In the genomic region with DNA sequence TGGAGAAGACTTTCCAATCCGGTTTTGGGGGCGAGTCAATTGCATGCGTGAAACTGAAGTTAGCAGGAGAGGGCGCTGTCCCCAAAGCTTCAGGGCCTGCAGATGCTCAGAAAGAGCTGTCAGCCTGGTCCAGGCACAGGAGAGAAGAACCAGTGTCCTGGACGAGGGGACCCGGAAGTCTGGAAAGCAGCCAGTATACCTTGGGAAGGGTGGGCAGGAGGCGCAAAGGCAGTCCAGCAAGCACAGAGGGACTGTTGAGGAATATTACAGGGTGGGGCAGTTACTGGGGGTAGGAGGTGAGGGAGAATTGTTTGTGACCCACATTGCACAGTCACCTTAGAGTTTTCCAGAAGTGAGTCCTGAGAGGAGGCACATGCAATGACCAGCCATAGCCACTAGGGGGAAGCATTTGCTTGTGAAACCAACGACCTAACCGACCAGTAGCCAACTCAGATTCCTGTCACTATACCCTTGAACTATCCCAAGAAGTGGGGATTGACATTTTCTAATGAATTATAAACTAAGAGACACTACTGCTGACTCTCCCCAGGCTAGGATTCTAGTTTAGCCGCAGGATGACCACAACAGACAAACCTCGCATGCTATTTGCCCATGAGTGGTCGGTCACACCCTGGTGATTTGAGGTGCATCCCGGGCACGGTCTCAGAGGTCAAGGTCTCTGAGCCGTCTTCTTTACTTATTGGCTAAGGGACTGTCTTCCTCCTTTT, we compare ENCODE assay signal across 1 cellular context.
A peak's percentile ranks its signal among the peaks of the same experiment; 100 is the strongest.
TF ChIP-seq lines count a peak whose summit lies in the region.

No MANE protein-coding gene starts in this region.

TF ChIP-seq in HepG2, 621 proteins besides CTCF, POLR2A, EP300 and RAD21 (continued from another document and continues in another):
- TF ChIP-seq, protein P1, sequence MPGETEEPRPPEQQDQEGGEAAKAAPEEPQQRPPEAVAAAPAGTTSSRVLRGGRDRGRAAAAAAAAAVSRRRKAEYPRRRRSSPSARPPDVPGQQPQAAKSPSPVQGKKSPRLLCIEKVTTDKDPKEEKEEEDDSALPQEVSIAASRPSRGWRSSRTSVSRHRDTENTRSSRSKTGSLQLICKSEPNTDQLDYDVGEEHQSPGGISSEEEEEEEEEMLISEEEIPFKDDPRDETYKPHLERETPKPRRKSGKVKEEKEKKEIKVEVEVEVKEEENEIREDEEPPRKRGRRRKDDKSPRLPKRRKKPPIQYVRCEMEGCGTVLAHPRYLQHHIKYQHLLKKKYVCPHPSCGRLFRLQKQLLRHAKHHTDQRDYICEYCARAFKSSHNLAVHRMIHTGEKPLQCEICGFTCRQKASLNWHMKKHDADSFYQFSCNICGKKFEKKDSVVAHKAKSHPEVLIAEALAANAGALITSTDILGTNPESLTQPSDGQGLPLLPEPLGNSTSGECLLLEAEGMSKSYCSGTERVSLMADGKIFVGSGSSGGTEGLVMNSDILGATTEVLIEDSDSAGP (CRISPR knock-in tag; IDR thresholded peaks at IDR 0.05; ENCODE audit: borderline replicate concordance): peak; percentile 38; the same call in 1 of the 2 replicates
- TF ChIP-seq ZNF660 (CRISPR knock-in tag; IDR thresholded peaks at IDR 0.05; ENCODE audit: borderline replicate concordance, low read depth): no peak
- TF ChIP-seq, protein P2, sequence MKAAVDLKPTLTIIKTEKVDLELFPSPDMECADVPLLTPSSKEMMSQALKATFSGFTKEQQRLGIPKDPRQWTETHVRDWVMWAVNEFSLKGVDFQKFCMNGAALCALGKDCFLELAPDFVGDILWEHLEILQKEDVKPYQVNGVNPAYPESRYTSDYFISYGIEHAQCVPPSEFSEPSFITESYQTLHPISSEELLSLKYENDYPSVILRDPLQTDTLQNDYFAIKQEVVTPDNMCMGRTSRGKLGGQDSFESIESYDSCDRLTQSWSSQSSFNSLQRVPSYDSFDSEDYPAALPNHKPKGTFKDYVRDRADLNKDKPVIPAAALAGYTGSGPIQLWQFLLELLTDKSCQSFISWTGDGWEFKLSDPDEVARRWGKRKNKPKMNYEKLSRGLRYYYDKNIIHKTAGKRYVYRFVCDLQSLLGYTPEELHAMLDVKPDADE (CRISPR knock-in tag; IDR thresholded peaks at IDR 0.05): no peak
- no peak for TF ChIP-seq PPARG (CRISPR knock-in tag; conservative IDR thresholded peaks at IDR 0.05)
- TF ChIP-seq ZNF678 (CRISPR knock-in tag; IDR thresholded peaks at IDR 0.05): no peak
- 0 out of 2 replicates have a peak, but pooled peaks have one; percentile 43 for TF ChIP-seq ZNF552 (CRISPR knock-in tag; IDR thresholded peaks at IDR 0.05; ENCODE audit: borderline replicate concordance)
- TF ChIP-seq STAG1 (CRISPR knock-in tag; IDR thresholded peaks at IDR 0.05): peak; percentile 77
- no peak for TF ChIP-seq ELF4 (CRISPR knock-in tag; IDR thresholded peaks at IDR 0.05; ENCODE audit: borderline replicate concordance)
- TF ChIP-seq SAP130 (CRISPR knock-in tag; IDR thresholded peaks at IDR 0.05; ENCODE audit: low read depth): peak; percentile 35
- no peak for TF ChIP-seq LCORL (IDR thresholded peaks at IDR 0.05)
- 0 out of 2 replicates have a peak, but pooled peaks have one; percentile 41 for TF ChIP-seq LCORL (CRISPR knock-in tag; IDR thresholded peaks at IDR 0.05)
- TF ChIP-seq ELF1 (CRISPR knock-in tag; IDR thresholded peaks at IDR 0.05): peak; percentile 79
- TF ChIP-seq TAF15 (IDR thresholded peaks at IDR 0.05; ENCODE audit: low read depth, low read length, poor library complexity, severe bottlenecking): no peak
- no peak for TF ChIP-seq ZNF234 (CRISPR knock-in tag; conservative IDR thresholded peaks at IDR 0.05)
- peak; percentile 42; the same call in 1 of the 2 replicates for TF ChIP-seq SALL1 (CRISPR knock-in tag; IDR thresholded peaks at IDR 0.05)
- 0 out of 2 replicates have a peak, but pooled peaks have one; percentile 45 for TF ChIP-seq RNF2 (conservative IDR thresholded peaks at IDR 0.05; ENCODE audit: low read depth)
- TF ChIP-seq, protein P3, sequence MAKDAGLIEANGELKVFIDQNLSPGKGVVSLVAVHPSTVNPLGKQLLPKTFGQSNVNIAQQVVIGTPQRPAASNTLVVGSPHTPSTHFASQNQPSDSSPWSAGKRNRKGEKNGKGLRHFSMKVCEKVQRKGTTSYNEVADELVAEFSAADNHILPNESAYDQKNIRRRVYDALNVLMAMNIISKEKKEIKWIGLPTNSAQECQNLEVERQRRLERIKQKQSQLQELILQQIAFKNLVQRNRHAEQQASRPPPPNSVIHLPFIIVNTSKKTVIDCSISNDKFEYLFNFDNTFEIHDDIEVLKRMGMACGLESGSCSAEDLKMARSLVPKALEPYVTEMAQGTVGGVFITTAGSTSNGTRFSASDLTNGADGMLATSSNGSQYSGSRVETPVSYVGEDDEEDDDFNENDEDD (CRISPR knock-in tag; IDR thresholded peaks at IDR 0.05; ENCODE audit: borderline replicate concordance): peak; percentile 32; the same call in 1 of the 2 replicates
- TF ChIP-seq HDAC6 (IDR thresholded peaks at IDR 0.05; ENCODE audit: low read depth, low read length): no peak
- TF ChIP-seq ZSCAN21 (CRISPR knock-in tag; IDR thresholded peaks at IDR 0.05; ENCODE audit: borderline replicate concordance): no peak
- no peak for TF ChIP-seq MAZ (IDR thresholded peaks at IDR 0.05; ENCODE audit: borderline replicate concordance, low read depth, low read length)
- 0 out of 2 replicates have a peak, but pooled peaks have one; percentile 28 for TF ChIP-seq MAZ (CRISPR knock-in tag; IDR thresholded peaks at IDR 0.05; ENCODE audit: low read depth)
- no peak for TF ChIP-seq ZMYM2 (CRISPR knock-in tag; IDR thresholded peaks at IDR 0.05)
- TF ChIP-seq HNF4G (IDR thresholded peaks at IDR 0.05; ENCODE audit: borderline replicate concordance, low read depth, low read length): no peak
- TF ChIP-seq HNF4G (CRISPR knock-in tag; IDR thresholded peaks at IDR 0.05; ENCODE audit: borderline replicate concordance, low read depth): no peak
- no peak for TF ChIP-seq YY1 (IDR thresholded peaks at IDR 0.05; ENCODE audit: insufficient read depth, insufficient replicate concordance, low read depth, low read length)
- no peak for TF ChIP-seq KDM2A (CRISPR knock-in tag; IDR thresholded peaks at IDR 0.05; ENCODE audit: borderline replicate concordance, low read depth)
- TF ChIP-seq ZNF839 (CRISPR knock-in tag; IDR thresholded peaks at IDR 0.05; ENCODE audit: borderline replicate concordance): no peak
- no peak for TF ChIP-seq MED13 (CRISPR knock-in tag; IDR thresholded peaks at IDR 0.05)
- TF ChIP-seq SNAI1 (CRISPR knock-in tag; IDR thresholded peaks at IDR 0.05; ENCODE audit: borderline replicate concordance): no peak
- no peak for TF ChIP-seq TARDBP (CRISPR knock-in tag; IDR thresholded peaks at IDR 0.05)
- TF ChIP-seq, protein P4, sequence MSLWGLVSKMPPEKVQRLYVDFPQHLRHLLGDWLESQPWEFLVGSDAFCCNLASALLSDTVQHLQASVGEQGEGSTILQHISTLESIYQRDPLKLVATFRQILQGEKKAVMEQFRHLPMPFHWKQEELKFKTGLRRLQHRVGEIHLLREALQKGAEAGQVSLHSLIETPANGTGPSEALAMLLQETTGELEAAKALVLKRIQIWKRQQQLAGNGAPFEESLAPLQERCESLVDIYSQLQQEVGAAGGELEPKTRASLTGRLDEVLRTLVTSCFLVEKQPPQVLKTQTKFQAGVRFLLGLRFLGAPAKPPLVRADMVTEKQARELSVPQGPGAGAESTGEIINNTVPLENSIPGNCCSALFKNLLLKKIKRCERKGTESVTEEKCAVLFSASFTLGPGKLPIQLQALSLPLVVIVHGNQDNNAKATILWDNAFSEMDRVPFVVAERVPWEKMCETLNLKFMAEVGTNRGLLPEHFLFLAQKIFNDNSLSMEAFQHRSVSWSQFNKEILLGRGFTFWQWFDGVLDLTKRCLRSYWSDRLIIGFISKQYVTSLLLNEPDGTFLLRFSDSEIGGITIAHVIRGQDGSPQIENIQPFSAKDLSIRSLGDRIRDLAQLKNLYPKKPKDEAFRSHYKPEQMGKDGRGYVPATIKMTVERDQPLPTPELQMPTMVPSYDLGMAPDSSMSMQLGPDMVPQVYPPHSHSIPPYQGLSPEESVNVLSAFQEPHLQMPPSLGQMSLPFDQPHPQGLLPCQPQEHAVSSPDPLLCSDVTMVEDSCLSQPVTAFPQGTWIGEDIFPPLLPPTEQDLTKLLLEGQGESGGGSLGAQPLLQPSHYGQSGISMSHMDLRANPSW (CRISPR knock-in tag; IDR thresholded peaks at IDR 0.05; ENCODE audit: borderline replicate concordance): no peak
- TF ChIP-seq TOE1 (CRISPR knock-in tag; IDR thresholded peaks at IDR 0.05): no peak
- TF ChIP-seq NKX3-1 (CRISPR knock-in tag; IDR thresholded peaks at IDR 0.05): no peak
- TF ChIP-seq ZFP90 (CRISPR knock-in tag; IDR thresholded peaks at IDR 0.05; ENCODE audit: borderline replicate concordance): no peak; the same call in 1 of the 2 replicates
- no peak for TF ChIP-seq ESRRA (CRISPR knock-in tag; IDR thresholded peaks at IDR 0.05; ENCODE audit: low read depth)
- TF ChIP-seq, protein P5, sequence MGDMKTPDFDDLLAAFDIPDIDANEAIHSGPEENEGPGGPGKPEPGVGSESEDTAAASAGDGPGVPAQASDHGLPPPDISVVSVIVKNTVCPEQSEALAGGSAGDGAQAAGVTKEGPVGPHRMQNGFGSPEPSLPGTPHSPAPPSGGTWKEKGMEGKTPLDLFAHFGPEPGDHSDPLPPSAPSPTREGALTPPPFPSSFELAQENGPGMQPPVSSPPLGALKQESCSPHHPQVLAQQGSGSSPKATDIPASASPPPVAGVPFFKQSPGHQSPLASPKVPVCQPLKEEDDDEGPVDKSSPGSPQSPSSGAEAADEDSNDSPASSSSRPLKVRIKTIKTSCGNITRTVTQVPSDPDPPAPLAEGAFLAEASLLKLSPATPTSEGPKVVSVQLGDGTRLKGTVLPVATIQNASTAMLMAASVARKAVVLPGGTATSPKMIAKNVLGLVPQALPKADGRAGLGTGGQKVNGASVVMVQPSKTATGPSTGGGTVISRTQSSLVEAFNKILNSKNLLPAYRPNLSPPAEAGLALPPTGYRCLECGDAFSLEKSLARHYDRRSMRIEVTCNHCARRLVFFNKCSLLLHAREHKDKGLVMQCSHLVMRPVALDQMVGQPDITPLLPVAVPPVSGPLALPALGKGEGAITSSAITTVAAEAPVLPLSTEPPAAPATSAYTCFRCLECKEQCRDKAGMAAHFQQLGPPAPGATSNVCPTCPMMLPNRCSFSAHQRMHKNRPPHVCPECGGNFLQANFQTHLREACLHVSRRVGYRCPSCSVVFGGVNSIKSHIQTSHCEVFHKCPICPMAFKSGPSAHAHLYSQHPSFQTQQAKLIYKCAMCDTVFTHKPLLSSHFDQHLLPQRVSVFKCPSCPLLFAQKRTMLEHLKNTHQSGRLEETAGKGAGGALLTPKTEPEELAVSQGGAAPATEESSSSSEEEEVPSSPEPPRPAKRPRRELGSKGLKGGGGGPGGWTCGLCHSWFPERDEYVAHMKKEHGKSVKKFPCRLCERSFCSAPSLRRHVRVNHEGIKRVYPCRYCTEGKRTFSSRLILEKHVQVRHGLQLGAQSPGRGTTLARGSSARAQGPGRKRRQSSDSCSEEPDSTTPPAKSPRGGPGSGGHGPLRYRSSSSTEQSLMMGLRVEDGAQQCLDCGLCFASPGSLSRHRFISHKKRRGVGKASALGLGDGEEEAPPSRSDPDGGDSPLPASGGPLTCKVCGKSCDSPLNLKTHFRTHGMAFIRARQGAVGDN (CRISPR knock-in tag; IDR thresholded peaks at IDR 0.05): peak; percentile 54
- TF ChIP-seq FIP1L1 (IDR thresholded peaks at IDR 0.05; ENCODE audit: borderline replicate concordance, insufficient read depth, low read depth, low read length): no peak
- TF ChIP-seq RORA (CRISPR knock-in tag; IDR thresholded peaks at IDR 0.05): no peak
- TF ChIP-seq, protein P6, sequence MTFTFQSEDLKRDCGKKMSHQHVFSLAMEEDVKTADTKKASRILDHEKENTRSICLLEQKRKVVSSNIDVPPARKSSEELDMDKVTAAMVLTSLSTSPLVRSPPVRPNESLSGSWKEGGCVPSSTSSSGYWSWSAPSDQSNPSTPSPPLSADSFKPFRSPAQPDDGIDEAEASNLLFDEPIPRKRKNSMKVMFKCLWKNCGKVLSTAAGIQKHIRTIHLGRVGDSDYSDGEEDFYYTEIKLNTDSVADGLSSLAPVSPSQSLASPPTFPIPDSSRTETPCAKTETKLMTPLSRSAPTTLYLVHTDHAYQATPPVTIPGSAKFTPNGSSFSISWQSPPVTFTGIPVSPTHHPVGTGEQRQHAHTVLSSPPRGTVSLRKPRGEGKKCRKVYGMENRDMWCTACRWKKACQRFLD (CRISPR knock-in tag; IDR thresholded peaks at IDR 0.05; ENCODE audit: borderline replicate concordance): no peak
- TF ChIP-seq CAMTA2 (CRISPR knock-in tag; IDR thresholded peaks at IDR 0.05; ENCODE audit: borderline replicate concordance): peak; percentile 53; the same call in 1 of the 2 replicates
- TF ChIP-seq AKAP8 (CRISPR knock-in tag; IDR thresholded peaks at IDR 0.05): no peak
- peak; percentile 35; the same call in 1 of the 2 replicates for TF ChIP-seq MED1 (CRISPR knock-in tag; IDR thresholded peaks at IDR 0.05)
- TF ChIP-seq, protein P7, sequence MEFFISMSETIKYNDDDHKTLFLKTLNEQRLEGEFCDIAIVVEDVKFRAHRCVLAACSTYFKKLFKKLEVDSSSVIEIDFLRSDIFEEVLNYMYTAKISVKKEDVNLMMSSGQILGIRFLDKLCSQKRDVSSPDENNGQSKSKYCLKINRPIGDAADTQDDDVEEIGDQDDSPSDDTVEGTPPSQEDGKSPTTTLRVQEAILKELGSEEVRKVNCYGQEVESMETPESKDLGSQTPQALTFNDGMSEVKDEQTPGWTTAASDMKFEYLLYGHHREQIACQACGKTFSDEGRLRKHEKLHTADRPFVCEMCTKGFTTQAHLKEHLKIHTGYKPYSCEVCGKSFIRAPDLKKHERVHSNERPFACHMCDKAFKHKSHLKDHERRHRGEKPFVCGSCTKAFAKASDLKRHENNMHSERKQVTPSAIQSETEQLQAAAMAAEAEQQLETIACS (CRISPR knock-in tag; IDR thresholded peaks at IDR 0.05): no peak
- TF ChIP-seq MIER3 (CRISPR knock-in tag; IDR thresholded peaks at IDR 0.05; ENCODE audit: borderline replicate concordance): no peak
- no peak for TF ChIP-seq ERF (CRISPR knock-in tag; IDR thresholded peaks at IDR 0.05)
- TF ChIP-seq, protein P8, sequence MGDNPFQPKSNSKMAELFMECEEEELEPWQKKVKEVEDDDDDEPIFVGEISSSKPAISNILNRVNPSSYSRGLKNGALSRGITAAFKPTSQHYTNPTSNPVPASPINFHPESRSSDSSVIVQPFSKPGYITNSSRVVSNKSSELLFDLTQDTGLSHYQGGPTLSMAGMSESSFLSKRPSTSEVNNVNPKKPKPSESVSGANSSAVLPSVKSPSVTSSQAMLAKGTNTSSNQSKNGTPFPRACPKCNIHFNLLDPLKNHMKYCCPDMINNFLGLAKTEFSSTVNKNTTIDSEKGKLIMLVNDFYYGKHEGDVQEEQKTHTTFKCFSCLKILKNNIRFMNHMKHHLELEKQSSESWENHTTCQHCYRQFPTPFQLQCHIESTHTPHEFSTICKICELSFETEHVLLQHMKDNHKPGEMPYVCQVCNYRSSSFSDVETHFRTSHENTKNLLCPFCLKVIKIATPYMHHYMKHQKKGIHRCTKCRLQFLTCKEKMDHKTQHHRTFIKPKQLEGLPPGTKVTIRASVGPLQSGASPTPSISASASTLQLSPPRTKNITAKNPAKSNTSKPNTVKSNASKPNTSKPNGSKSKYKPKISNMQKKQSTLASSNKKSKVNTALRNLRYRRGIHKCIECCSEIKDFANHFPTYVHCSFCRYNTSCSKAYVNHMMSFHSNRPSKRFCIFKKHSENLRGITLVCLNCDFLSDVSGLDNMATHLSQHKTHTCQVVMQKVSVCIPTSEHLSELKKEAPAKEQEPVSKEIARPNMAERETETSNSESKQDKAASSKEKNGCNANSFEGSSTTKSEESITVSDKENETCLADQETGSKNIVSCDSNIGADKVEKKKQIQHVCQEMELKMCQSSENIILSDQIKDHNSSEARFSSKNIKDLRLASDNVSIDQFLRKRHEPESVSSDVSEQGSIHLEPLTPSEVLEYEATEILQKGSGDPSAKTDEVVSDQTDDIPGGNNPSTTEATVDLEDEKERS (CRISPR knock-in tag; IDR thresholded peaks at IDR 0.05): no peak
- TF ChIP-seq ZNF598 (CRISPR knock-in tag; IDR thresholded peaks at IDR 0.05; ENCODE audit: borderline replicate concordance): 0 out of 2 replicates have a peak, but pooled peaks have one; percentile 36
